ENCODE assay signal across 23 cellular contexts in genomic region chr12:53971686-53972085, GRCh38. TPM values are rescaled to one million over a fixed set of nuclear protein-coding genes. Genes with fewer than 3 reads are reported as not detected.
"Had no signal": no experiment of that assay in that cellular context is flagged by ENCODE, and none has a peak within 500 bp of the region (broad histone marks: within the 10 kb centered on the region; RNA-seq: fewer than 3 reads in every experiment).

No MANE protein-coding gene starts in this region.

- H3K9ac ChIP-seq: parathyroid adenoma had no signal

- H3K9me3 ChIP-seq: heart left ventricle, psoas muscle, right lobe of liver, thyroid gland, upper lobe of left lung, uterus had no signal

- H2AFZ ChIP-seq: parathyroid adenoma had no signal

- DNase-seq: cortex of kidney; dorsolateral prefrontal cortex; effector CD8-positive, alpha-beta T cell; heart left ventricle; hippocampal formation; islet precursor cell; occipital lobe; retina; stimulated activated CD4-positive, alpha-beta T cell treated with anti-CD3 and anti-CD28 coated beads, Interleukin-12 subunit alpha, Interleukin-12 subunit beta, amount 100 ng/mL, for 4 hours; stimulated activated naive CD4-positive, alpha-beta T cell treated with Interleukin-2 at 50 U/mL for 16 hours; thyroid gland; upper lobe of left lung; uterus had no signal

- H3K36me3 ChIP-seq: heart left ventricle, right lobe of liver, thyroid gland, upper lobe of left lung, uterus had no signal

- H3K4me3 ChIP-seq: dorsolateral prefrontal cortex, heart left ventricle, psoas muscle, right lobe of liver, skin epidermis, thyroid gland, upper lobe of left lung, uterus had no signal

- H3K27ac ChIP-seq: dorsolateral prefrontal cortex, heart left ventricle, parathyroid adenoma, psoas muscle, right lobe of liver, thyroid gland, upper lobe of left lung, uterus had no signal

- FAIRE-seq: frontal cortex had no signal

- H3K79me2 ChIP-seq: parathyroid adenoma had no signal

- H3K4me1 ChIP-seq: parathyroid adenoma had no signal

RNA-seq across cellular contexts. Expression of gene HOXC11, which starts 1.2 kb away (rescaled TPM):
- total RNA-seq: dorsolateral prefrontal cortex; frontal cortex; heart left ventricle; left lobe of liver; mucosa of gallbladder; natural killer cell treated with Interleukin-12 subunit alpha and Interleukin-12 subunit beta and Interleukin-15 and Interleukin-18, amount 100 ng/mL, for 72 hours; occipital lobe; right lobe of liver; thyroid gland; upper lobe of left lung had no signal
- polyA plus RNA-seq: esophagus, heart left ventricle had no signal

RNA-seq across cellular contexts. Expression of gene HOTAIR, which starts 3.1 kb away (rescaled TPM):
- total RNA-seq: dorsolateral prefrontal cortex; frontal cortex; heart left ventricle; left lobe of liver; mucosa of gallbladder; natural killer cell treated with Interleukin-12 subunit alpha and Interleukin-12 subunit beta and Interleukin-15 and Interleukin-18, amount 100 ng/mL, for 72 hours; occipital lobe; right lobe of liver; thyroid gland; upper lobe of left lung had no signal
- polyA plus RNA-seq: esophagus, heart left ventricle had no signal

RNA-seq across cellular contexts. Expression of gene HOXC10, which starts 13.3 kb away (rescaled TPM):
- total RNA-seq: frontal cortex; heart left ventricle; mucosa of gallbladder; natural killer cell treated with Interleukin-12 subunit alpha and Interleukin-12 subunit beta and Interleukin-15 and Interleukin-18, amount 100 ng/mL, for 72 hours; occipital lobe; right lobe of liver; thyroid gland; upper lobe of left lung had no signal
- polyA plus RNA-seq: heart left ventricle had no signal

RNA-seq across cellular contexts. Expression of gene HOXC12, which starts 17.0 kb away (rescaled TPM):
- total RNA-seq: dorsolateral prefrontal cortex; frontal cortex; glomerular endothelial cell; heart left ventricle; left lobe of liver; mucosa of gallbladder; natural killer cell treated with Interleukin-12 subunit alpha and Interleukin-12 subunit beta and Interleukin-15 and Interleukin-18, amount 100 ng/mL, for 72 hours; occipital lobe; psoas muscle; right lobe of liver; thyroid gland; upper lobe of left lung; uterus had no signal
- polyA plus RNA-seq: esophagus, heart left ventricle had no signal

RNA-seq across cellular contexts. Expression of gene HOXC9, which starts 28.3 kb away (rescaled TPM):
- total RNA-seq: dorsolateral prefrontal cortex; frontal cortex; heart left ventricle; left lobe of liver; mucosa of gallbladder; natural killer cell treated with Interleukin-12 subunit alpha and Interleukin-12 subunit beta and Interleukin-15 and Interleukin-18, amount 100 ng/mL, for 72 hours; occipital lobe; right lobe of liver had no signal
- polyA plus RNA-seq: heart left ventricle had no signal
